In the genomic region with DNA sequence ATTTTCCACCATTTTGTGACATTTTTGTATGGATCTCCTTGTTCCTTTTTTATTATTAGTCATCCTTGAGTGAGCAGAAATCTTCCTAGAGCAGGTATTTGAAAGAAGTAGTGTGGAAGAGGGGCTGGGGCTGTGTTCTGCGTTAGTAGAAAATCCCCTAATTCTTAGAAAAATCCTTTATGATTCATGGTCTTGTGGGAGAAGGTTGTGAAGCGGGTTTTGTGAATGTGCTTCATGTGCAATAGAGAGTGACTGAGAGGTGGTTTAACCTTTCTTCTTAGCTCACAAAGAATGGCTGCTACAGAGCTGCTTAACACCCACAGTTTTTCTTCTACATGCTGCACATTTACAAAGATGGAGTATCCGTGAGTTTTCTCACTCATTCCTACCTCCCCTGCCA, we compare ENCODE assay signal across 26 cellular contexts.
DNase-seq lines count a peak whose midpoint lies in the region; ATAC-seq, FAIRE-seq and TF ChIP-seq lines count a peak whose summit lies in the region.
"Had no signal": no experiment of that assay in that cellular context is flagged by ENCODE, and none has a peak within 500 bp of the region (broad histone marks: within the 10 kb centered on the region; RNA-seq: fewer than 3 reads in every experiment).

No MANE protein-coding gene starts in this region.

- no peak for TF ChIP-seq CTCF in GM12878 (IDR thresholded peaks at IDR 0.05 in 2 of 3, conservative IDR thresholded peaks at IDR 0.05 in 1 of 3; ENCODE audit: control insufficient read depth in 2 of 3, extremely low read depth in 1 of 3, insufficient read depth in 1 of 3, low read depth in 3 of 3, low read length in 3 of 3)

- no peaks in the 10 kb centered on the region for H3K9me3 Mint-ChIP-seq in activated naive CD4-positive, alpha-beta T cell treated with anti-CD3 and anti-CD28 coated beads, Interleukin-2, amount 50 U/mL, for 24 hours
- peaks cover 3% of the 10 kb centered on the region for H3K9me3 Mint-ChIP-seq in activated T-helper 1 cell treated with anti-CD3 and anti-CD28 coated beads, Interleukin-12 subunit alpha, Interleukin-12 subunit beta, Interleukin-2, Interleukin-4 antibody, amounts not matched to agents 30 ng/mL and 10 ng/mL and 1 ng/mL, durations not matched to agents 14 hours and 24 hours and 36 hours
- H3K9me3 Mint-ChIP-seq in stimulated activated naive CD8-positive, alpha-beta T cell treated with anti-CD3 and anti-CD28 coated beads, Interleukin-15, Interleukin-2, amounts not matched to agents 100 ng/mL and 50 ng/mL, for 24 hours: no peaks in the 10 kb centered on the region
- H3K9me3 Mint-ChIP-seq: type B pancreatic cell had no signal

- RAD21 ChIA-PET in GM12878 (lab: Charles Lee; ENCODE audit: unreplicated experiment): interaction anchor here (0.7 to 4.0 kb wide), 19 partner anchors 14 to 399 kb away, joined by 3 to 47 read pairs (median 4); no protein-coding TSS in a partner anchor

- intact Hi-C loops in activated T-helper 1 cell treated with anti-CD3 and anti-CD28 coated beads, Interleukin-12 subunit alpha, Interleukin-12 subunit beta, Interleukin-2, Interleukin-4 antibody, amounts not matched to agents 30 ng/mL and 10 ng/mL and 1 ng/mL, durations not matched to agents 14 hours and 24 hours and 36 hours (cut with micrococcal nuclease): loop anchor here (1.0 to 5.0 kb wide), 3 partner anchors 16 to 1152 kb away; no protein-coding TSS in a partner anchor
- intact Hi-C loops in GM12878 (cut with micrococcal nuclease; ENCODE audit: unreplicated experiment): loop anchor here (5.0 to 10.0 kb wide), 7 partner anchors 137 to 1150 kb away; no protein-coding TSS in a partner anchor

- H3K4me3 Mint-ChIP-seq in activated naive CD4-positive, alpha-beta T cell treated with anti-CD3 and anti-CD28 coated beads, Interleukin-2, amount 50 U/mL, for 24 hours: no peak overlapping the region
- no peak overlapping the region for H3K4me3 Mint-ChIP-seq in activated T-helper 1 cell treated with anti-CD3 and anti-CD28 coated beads, Interleukin-12 subunit alpha, Interleukin-12 subunit beta, Interleukin-2, Interleukin-4 antibody, amounts not matched to agents 30 ng/mL and 10 ng/mL and 1 ng/mL, durations not matched to agents 14 hours and 24 hours and 36 hours
- H3K4me3 Mint-ChIP-seq in stimulated activated naive CD8-positive, alpha-beta T cell treated with anti-CD3 and anti-CD28 coated beads, Interleukin-15, Interleukin-2, amounts not matched to agents 100 ng/mL and 50 ng/mL, for 24 hours: peak overlapping the region; percentile 33
- H3K4me3 Mint-ChIP-seq: brain, type B pancreatic cell had no signal

- ATAC-seq in GM12878 (peak; percentile 79), HG03095 (IDR thresholded peaks at IDR 0.05; ENCODE audit: unreplicated experiment) (no peak)
- ATAC-seq: heart right ventricle, PC-3 had no signal

- no peaks in the 10 kb centered on the region for H3K9me3 ChIP-seq in GM12878 (replicated peaks; ENCODE audit: control insufficient read depth, insufficient read depth, low read length)
- H3K9me3 ChIP-seq: adrenal gland, HAP-1, heart right ventricle, right atrium auricular region had no signal

- TF ChIP-seq POLR2A in GM12878 (IDR thresholded peaks at IDR 0.05; ENCODE audit: low read depth, low read length) (no peak), erythroblast (IDR thresholded peaks at IDR 0.05; ENCODE audit: low read length) (no peak)

- no peaks in the 10 kb centered on the region for H3K27me3 ChIP-seq in GM12878 (replicated peaks in 1 of 2; ENCODE audit: control insufficient read depth in 2 of 2, insufficient read depth in 2 of 2, low read length in 1 of 2)
- H3K27me3 ChIP-seq: right atrium auricular region had no signal

- no peak overlapping the region for H3K4me2 ChIP-seq in GM12878 (ENCODE audit: control insufficient read depth, insufficient read depth)

- no peak overlapping the region for H3K9ac ChIP-seq in GM12878 (ENCODE audit: control insufficient read depth, insufficient read depth, low read length)
- H3K9ac ChIP-seq: parathyroid adenoma had no signal

- H3K27ac Mint-ChIP-seq in activated naive CD4-positive, alpha-beta T cell treated with anti-CD3 and anti-CD28 coated beads, Interleukin-2, amount 50 U/mL, for 24 hours: peak overlapping the region; percentile 48
- H3K27ac Mint-ChIP-seq in activated T-helper 1 cell treated with anti-CD3 and anti-CD28 coated beads, Interleukin-12 subunit alpha, Interleukin-12 subunit beta, Interleukin-2, Interleukin-4 antibody, amounts not matched to agents 30 ng/mL and 10 ng/mL and 1 ng/mL, durations not matched to agents 14 hours and 24 hours and 36 hours: peak overlapping the region; percentile 51
- peak overlapping the region; percentile 91 for H3K27ac Mint-ChIP-seq in stimulated activated naive CD8-positive, alpha-beta T cell treated with anti-CD3 and anti-CD28 coated beads, Interleukin-15, Interleukin-2, amounts not matched to agents 100 ng/mL and 50 ng/mL, for 24 hours
- H3K27ac Mint-ChIP-seq: type B pancreatic cell had no signal

- FAIRE-seq in GM12878 (lab: Jason Lieb, UNC): no peak
- FAIRE-seq: endometrium, TTC549 had no signal

- TF ChIP-seq EP300 in GM12878 (IDR thresholded peaks at IDR 0.05; ENCODE audit: borderline replicate concordance in 1 of 2, control insufficient read depth in 1 of 2, low read depth in 2 of 2, low read length in 2 of 2): no peak

- H3K27ac ChIP-seq in GM12878 (ENCODE audit: control insufficient read depth, insufficient read depth): no peak overlapping the region
- H3K27ac ChIP-seq: adrenal gland, heart right ventricle, parathyroid adenoma, right atrium auricular region, SK-N-MC had no signal

- no peaks in the 10 kb centered on the region for H3K79me2 ChIP-seq in GM12878 (ENCODE audit: control insufficient read depth, insufficient read depth, low read length)
- H3K79me2 ChIP-seq: parathyroid adenoma had no signal

- no peak for DNase-seq in activated naive CD4-positive, alpha-beta T cell (lab: John Stamatoyannopoulos, UW)
- DNase-seq in activated T-helper 1 cell treated with anti-CD3 and anti-CD28 coated beads, Interleukin-12 subunit alpha, Interleukin-12 subunit beta, Interleukin-2, Interleukin-4 antibody, amounts not matched to agents 30 ng/mL and 10 ng/mL and 1 ng/mL, durations not matched to agents 14 hours and 24 hours and 36 hours (ENCODE audit: low spot score): no peak
- DNase-seq in GM12878 (ENCODE audit: low read depth, low spot score) (no peak), erythroblast (lab: John Stamatoyannopoulos, UW) (no peak)
- DNase-seq: adrenal gland, C1 segment of cervical spinal cord, cerebellar nuclear complex, COR-L47, foreskin melanocyte, heart right ventricle, Kasumi-1, NCI-H1436, NCI-H345, NCI-H69, PC-3 had no signal

- WGBS in GM12878 (ENCODE audit: insufficient coverage, insufficient replicate concordance, low lambda C conversion rate, missing lambda C conversion rate): 0% methylated on average over 3 of the region's 3 CpGs

- H3K36me3 ChIP-seq in GM12878 (ENCODE audit: control insufficient read depth in 2 of 2, insufficient read depth in 2 of 2, low read length in 1 of 2): no peaks in the 10 kb centered on the region
- H3K36me3 ChIP-seq: adrenal gland, HAP-1, heart right ventricle, right atrium auricular region had no signal

- H2AFZ ChIP-seq in GM12878 (ENCODE audit: control insufficient read depth, low read depth, low read length): no peak overlapping the region
- H2AFZ ChIP-seq: parathyroid adenoma had no signal

- no peak overlapping the region for H3K4me3 ChIP-seq in GM12878
- H3K4me3 ChIP-seq: adrenal gland, HAP-1, heart right ventricle, right atrium auricular region, SK-N-MC had no signal

- H4K20me1 ChIP-seq in GM12878 (ENCODE audit: control insufficient read depth, insufficient read depth): no peaks in the 10 kb centered on the region

- no peaks in the 10 kb centered on the region for H3K27me3 Mint-ChIP-seq in activated naive CD4-positive, alpha-beta T cell treated with anti-CD3 and anti-CD28 coated beads, Interleukin-2, amount 50 U/mL, for 24 hours
- H3K27me3 Mint-ChIP-seq in activated T-helper 1 cell treated with anti-CD3 and anti-CD28 coated beads, Interleukin-12 subunit alpha, Interleukin-12 subunit beta, Interleukin-2, Interleukin-4 antibody, amounts not matched to agents 30 ng/mL and 10 ng/mL and 1 ng/mL, durations not matched to agents 14 hours and 24 hours and 36 hours (ENCODE audit: insufficient read depth): no peaks in the 10 kb centered on the region
- no peaks in the 10 kb centered on the region for H3K27me3 Mint-ChIP-seq in stimulated activated naive CD8-positive, alpha-beta T cell treated with anti-CD3 and anti-CD28 coated beads, Interleukin-15, Interleukin-2, amounts not matched to agents 100 ng/mL and 50 ng/mL, for 24 hours
- H3K27me3 Mint-ChIP-seq: brain, type B pancreatic cell had no signal

- no peaks in the 10 kb centered on the region for H3K36me3 Mint-ChIP-seq in activated naive CD4-positive, alpha-beta T cell treated with anti-CD3 and anti-CD28 coated beads, Interleukin-2, amount 50 U/mL, for 24 hours
- H3K36me3 Mint-ChIP-seq in activated T-helper 1 cell treated with anti-CD3 and anti-CD28 coated beads, Interleukin-12 subunit alpha, Interleukin-12 subunit beta, Interleukin-2, Interleukin-4 antibody, amounts not matched to agents 30 ng/mL and 10 ng/mL and 1 ng/mL, durations not matched to agents 14 hours and 24 hours and 36 hours (ENCODE audit: low read depth): peaks cover 2% of the 10 kb centered on the region
- H3K36me3 Mint-ChIP-seq in stimulated activated naive CD8-positive, alpha-beta T cell treated with anti-CD3 and anti-CD28 coated beads, Interleukin-15, Interleukin-2, amounts not matched to agents 100 ng/mL and 50 ng/mL, for 24 hours (ENCODE audit: low read depth): no peaks in the 10 kb centered on the region
- H3K36me3 Mint-ChIP-seq: brain, type B pancreatic cell had no signal

- no TSS peak for BruUV-seq in GM12878 (replicated peaks; lab: Mats Ljungman, UMichigan)

- in situ Hi-C loops in GM12878 (cut with MboI): loop anchor here (5.0 kb wide), 1 partner anchor 1237 kb away; no protein-coding TSS in a partner anchor

- H3K4me1 ChIP-seq in GM12878 (ENCODE audit: control insufficient read depth, insufficient read depth, low read length): no peaks in the 10 kb centered on the region
- H3K4me1 ChIP-seq: adrenal gland, HAP-1, heart right ventricle, parathyroid adenoma, right atrium auricular region had no signal

- no peak for TF ChIP-seq RAD21 in GM12878 (IDR thresholded peaks at IDR 0.05; ENCODE audit: insufficient read depth, low read depth, low read length)

- H3K4me1 Mint-ChIP-seq in activated naive CD4-positive, alpha-beta T cell treated with anti-CD3 and anti-CD28 coated beads, Interleukin-2, amount 50 U/mL, for 24 hours: peaks cover 19% of the 10 kb centered on the region
- H3K4me1 Mint-ChIP-seq in activated T-helper 1 cell treated with anti-CD3 and anti-CD28 coated beads, Interleukin-12 subunit alpha, Interleukin-12 subunit beta, Interleukin-2, Interleukin-4 antibody, amounts not matched to agents 30 ng/mL and 10 ng/mL and 1 ng/mL, durations not matched to agents 14 hours and 24 hours and 36 hours (ENCODE audit: low read depth): peaks cover 17% of the 10 kb centered on the region
- peaks cover 31% of the 10 kb centered on the region for H3K4me1 Mint-ChIP-seq in stimulated activated naive CD8-positive, alpha-beta T cell treated with anti-CD3 and anti-CD28 coated beads, Interleukin-15, Interleukin-2, amounts not matched to agents 100 ng/mL and 50 ng/mL, for 24 hours (ENCODE audit: low read depth)

- POLR2A ChIA-PET in GM12878 (lab: Charles Lee): interaction anchor here (1.0 to 2.3 kb wide), 6 partner anchors 11 to 85 kb away, joined by 3 to 10 read pairs (median 4); no protein-coding TSS in a partner anchor

- SMC1A ChIA-PET in GM12878 (lab: Charles Lee; ENCODE audit: uncharacterized antibody, unreplicated experiment): interaction anchor here (0.6 to 3.2 kb wide), 20 partner anchors 13 to 404 kb away, joined by 3 to 50 read pairs (median 6); no protein-coding TSS in a partner anchor

- CTCF ChIA-PET in GM12878 (lab: Yijun Ruan, JAX): interaction anchor here (0.6 to 3.1 kb wide), 12 partner anchors 10 to 1234 kb away, joined by 3 to 20 read pairs (median 4); no protein-coding TSS in a partner anchor
